Comparison of ENCODE assay signal across 9 cellular contexts in the genomic region with DNA sequence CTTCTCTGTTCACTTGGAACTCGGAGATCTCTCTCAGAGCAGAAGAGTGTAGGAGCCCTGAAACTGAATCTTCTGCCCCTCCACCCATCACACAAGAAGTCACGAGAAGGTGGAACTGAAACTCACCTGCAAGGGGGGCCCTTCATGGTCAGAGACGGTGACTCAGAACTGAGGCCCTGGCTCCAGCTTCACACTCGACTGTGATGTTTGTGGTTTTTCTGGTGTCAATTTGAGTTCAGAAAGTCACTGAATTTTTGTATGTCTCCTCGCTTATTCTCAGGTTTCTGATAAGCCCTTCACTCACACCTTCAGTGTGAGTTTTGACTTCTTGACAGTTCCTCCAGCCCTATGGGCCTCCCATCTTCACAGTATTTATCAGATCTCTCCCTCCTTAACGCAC. TPM values are rescaled to one million over a fixed set of nuclear protein-coding genes. Genes with fewer than 3 reads are reported as not detected.
DNase-seq lines count a peak whose midpoint lies in the region; ATAC-seq lines count a peak whose summit lies in the region.
"Had no signal": no experiment of that assay in that cellular context is flagged by ENCODE, and none has a peak within 500 bp of the region (broad histone marks: within the 10 kb centered on the region; RNA-seq: fewer than 3 reads in every experiment).

No MANE protein-coding gene starts in this region.

- peak; percentile 76 for DNase-seq in NK-92 treated with Interleukin-12 subunit alpha and Interleukin-12 subunit beta, amount 100 ng/mL, for 24 hours (lab: John Stamatoyannopoulos, UW)
- no peak for DNase-seq in NK-92 (lab: John Stamatoyannopoulos, UW; ENCODE audit: unreplicated experiment)
- DNase-seq in NAMALWA (ENCODE audit: low spot score), result peak; percentile 33
- peak; percentile 11 to 26 for DNase-seq in stimulated activated CD4-positive, alpha-beta T cell treated with anti-CD3 and anti-CD28 coated beads, Interleukin-4, amount 100 ng/mL, for 48 hours (ENCODE audit: low read depth in 2 of 2)
- no peak for DNase-seq in NCI-H1105 (lab: John Stamatoyannopoulos, UW)
- no peak for DNase-seq in H4 (ENCODE audit: low spot score)
- no peak for DNase-seq in SIG-M5 (lab: John Stamatoyannopoulos, UW)
- DNase-seq: H9 had no signal

- ATAC-seq in HG02759 (IDR thresholded peaks at IDR 0.05; ENCODE audit: unreplicated experiment), result peak; percentile 94

RNA-seq across cellular contexts. Expression of a gene that starts 23.1 kb away (rescaled TPM):
- total RNA-seq in H4 (2014; rRNA removed; shearing (Covaris generic)), result not detected in 2 replicates
- total RNA-seq: H9 had no signal

RNA-seq across cellular contexts. Expression of a gene that starts 36.0 kb away (rescaled TPM):
- 3.1 and 5.1 TPM in 2 replicates for total RNA-seq in H4 (2014; rRNA removed; shearing (Covaris generic))

RNA-seq across cellular contexts. Expression of a gene that starts 39.5 kb away (rescaled TPM):
- not detected in 2 replicates for total RNA-seq in H4 (2014; rRNA removed; shearing (Covaris generic))
- total RNA-seq: H9 had no signal

Comparison
In these comparisons a context has a peak if more than half of its experiments do, and no peak if none do; other contexts are left out.
1. DNase-seq: peak in NK-92 treated with Interleukin-12 subunit alpha and Interleukin-12 subunit beta, amount 100 ng/mL, for 24 hours (single experiment), NAMALWA (single experiment) and stimulated activated CD4-positive, alpha-beta T cell treated with anti-CD3 and anti-CD28 coated beads, Interleukin-4, amount 100 ng/mL, for 48 hours (2 of 2); none in NK-92 (single experiment), NCI-H1105 (single experiment), H4 (single experiment) and SIG-M5 (single experiment).